Comparison of ENCODE assay signal across 8 cellular contexts in genomic region chr15:76313175-76313567, GRCh38. TPM values are rescaled to one million over a fixed set of nuclear protein-coding genes. Genes with fewer than 3 reads are reported as not detected.
DNase-seq lines count a peak whose midpoint lies in the region; ATAC-seq and TF ChIP-seq lines count a peak whose summit lies in the region.
"Not testable (repeated sequence)": the region's sequence is repeated elsewhere in the genome, so short reads cannot be mapped to it uniquely, and the experiment has no call there.
"Had no signal": no experiment of that assay in that cellular context is flagged by ENCODE, and none has a peak within 500 bp of the region (broad histone marks: within the 10 kb centered on the region; RNA-seq: fewer than 3 reads in every experiment).

No MANE protein-coding gene starts in this region.

- peak overlapping the region in 6 of 7 donors; percentile 6 to 98 (median 77) for H3K4me3 Mint-ChIP-seq in CD8-positive, alpha-beta memory T cell
- peak overlapping the region in 4 of 5 experiments; percentile 69 to 94 (median 83) for H3K4me3 Mint-ChIP-seq in brain
- H3K4me3 Mint-ChIP-seq in naive thymus-derived CD4-positive, alpha-beta T cell: peak overlapping the region in 8 of 10 donors; percentile 10 to 93 (median 87)

- peaks cover 6 to 11% of the 10 kb centered on the region in 2 donors for H3K27me3 Mint-ChIP-seq in CD8-positive, alpha-beta memory T cell
- peaks cover 17% of the 10 kb centered on the region for H3K27me3 Mint-ChIP-seq in brain
- not testable (repeated sequence) for H3K27me3 Mint-ChIP-seq in naive thymus-derived CD4-positive, alpha-beta T cell

- H3K27me3 ChIP-seq in CD8-positive, alpha-beta memory T cell (ENCODE audit: insufficient read depth, low read length, poor library complexity, severe bottlenecking); PC-3 (ENCODE audit: low read length); left ventricle myocardium inferior (ENCODE audit: low read depth); naive thymus-derived CD4-positive, alpha-beta T cell (ENCODE audit: control insufficient read depth in 2 of 2, insufficient read depth in 2 of 2, low read length in 2 of 2); skeletal muscle satellite cell (ENCODE audit: control insufficient read depth, insufficient read depth, low read length): not testable (repeated sequence)

- peaks cover 31% of the 10 kb centered on the region for H3K79me2 ChIP-seq in PC-3 (ENCODE audit: low read length)

- not testable (repeated sequence) for H3K9me2 ChIP-seq in PC-3 (replicated peaks; ENCODE audit: low read length)

- not testable (repeated sequence) for H3K4me3 ChIP-seq in CD8-positive, alpha-beta memory T cell (ENCODE audit: low read length); left ventricle myocardium inferior; naive thymus-derived CD4-positive, alpha-beta T cell (ENCODE audit: low read length); skeletal muscle satellite cell (ENCODE audit: low read length)
- peak overlapping the region; percentile 25; the same call in 1 of the 2 replicates for H3K4me3 ChIP-seq in PC-3 (ENCODE audit: low read length)

- TF ChIP-seq CTCF in PC-3 (conservative IDR thresholded peaks at IDR 0.05; ENCODE audit: low read depth, low read length); VCaP (conservative IDR thresholded peaks at IDR 0.05); brain (conservative IDR thresholded peaks at IDR 0.05); left ventricle myocardium inferior (IDR thresholded peaks at IDR 0.05; ENCODE audit: borderline replicate concordance): not testable (repeated sequence)

- H3K4me2 ChIP-seq in PC-3 (ENCODE audit: low read length) (peak overlapping the region; percentile 74), skeletal muscle satellite cell (ENCODE audit: low read length) (peak overlapping the region; percentile 28)

- not testable (repeated sequence) for H4K20me1 ChIP-seq in PC-3 (ENCODE audit: low read length)

- not testable (repeated sequence) for H3K27ac ChIP-seq in CD8-positive, alpha-beta memory T cell (ENCODE audit: low read depth, low read length); naive thymus-derived CD4-positive, alpha-beta T cell (ENCODE audit: low read depth, low read length)
- peak overlapping the region; percentile 96 for H3K27ac ChIP-seq in PC-3 (ENCODE audit: low read length)
- H3K27ac ChIP-seq in VCaP: peak overlapping the region; percentile 92
- H3K27ac ChIP-seq in left ventricle myocardium inferior (replicated peaks): peak overlapping the region; percentile 92

- CTCF ChIA-PET in CD8-positive, alpha-beta memory T cell (lab: Charles Lee); naive thymus-derived CD4-positive, alpha-beta T cell (lab: Charles Lee): not testable (repeated sequence)
- CTCF ChIA-PET in PC-3 (lab: Charles Lee): interaction anchor here (0.6 to 1.3 kb wide), 3 partner anchors 17 to 33 kb away, joined by 3 to 13 read pairs (median 3); partner anchors contain the start of gene ISL2

- H3F3A ChIP-seq in PC-3 (ENCODE audit: low read length, unreplicated experiment): peaks cover 11% of the 10 kb centered on the region

- peak overlapping the region; percentile 81 for H3K9ac ChIP-seq in PC-3 (ENCODE audit: low read length)
- not testable (repeated sequence) for H3K9ac ChIP-seq in skeletal muscle satellite cell (ENCODE audit: low read depth, low read length)

- intact Hi-C loops in PC-3 (cut with micrococcal nuclease): loop anchor here (2.0 kb wide), 1 partner anchor 24 kb away; the partner anchor contains the start of gene ISL2
- intact Hi-C loops in left ventricle myocardium inferior (cut with micrococcal nuclease); naive thymus-derived CD4-positive, alpha-beta T cell (cut with micrococcal nuclease): not testable (repeated sequence)

- ATAC-seq in PC-3; naive thymus-derived CD4-positive, alpha-beta T cell: not testable (repeated sequence)

- H3K27ac Mint-ChIP-seq in CD8-positive, alpha-beta memory T cell: peak overlapping the region in 3 of 8 donors; percentile 16 to 75 (median 72)
- H3K27ac Mint-ChIP-seq in brain: peak overlapping the region in 1 of 5 experiments; percentile 15
- peak overlapping the region in 4 of 9 donors; percentile 22 to 87 (median 42) for H3K27ac Mint-ChIP-seq in naive thymus-derived CD4-positive, alpha-beta T cell

- peaks cover 0 to 15% (median 0%) of the 10 kb centered on the region in 3 donors for H3K36me3 Mint-ChIP-seq in CD8-positive, alpha-beta memory T cell
- H3K36me3 Mint-ChIP-seq in brain: peaks cover 16% of the 10 kb centered on the region
- not testable (repeated sequence) for H3K36me3 Mint-ChIP-seq in naive thymus-derived CD4-positive, alpha-beta T cell

- not testable (repeated sequence) for H3K9me3 ChIP-seq in CD8-positive, alpha-beta memory T cell (ENCODE audit: low read length); PC-3 (ENCODE audit: low read length); left ventricle myocardium inferior (replicated peaks); naive thymus-derived CD4-positive, alpha-beta T cell (ENCODE audit: control insufficient read depth in 2 of 3, low read length in 3 of 3); skeletal muscle satellite cell (replicated peaks; ENCODE audit: low read length)

- peak overlapping the region; percentile 54; the same call in 1 of the 2 replicates for H2AFZ ChIP-seq in PC-3 (ENCODE audit: low read length)

- peaks cover 16% of the 10 kb centered on the region for H3K4me1 ChIP-seq in CD8-positive, alpha-beta memory T cell (ENCODE audit: insufficient read depth, low read length)
- peaks cover 45% of the 10 kb centered on the region for H3K4me1 ChIP-seq in PC-3 (ENCODE audit: insufficient read depth, low read length)
- peaks cover 47% of the 10 kb centered on the region for H3K4me1 ChIP-seq in left ventricle myocardium inferior
- peaks cover 7 to 12% of the 10 kb centered on the region in 2 donors for H3K4me1 ChIP-seq in naive thymus-derived CD4-positive, alpha-beta T cell (ENCODE audit: control insufficient read depth in 2 of 2, insufficient read depth in 2 of 2, low read length in 2 of 2)
- H3K4me1 ChIP-seq in skeletal muscle satellite cell (ENCODE audit: control insufficient read depth, insufficient read depth, low read length): peaks cover 16% of the 10 kb centered on the region

- peaks cover 18 to 38% (median 35%) of the 10 kb centered on the region in 3 donors for H3K4me1 Mint-ChIP-seq in CD8-positive, alpha-beta memory T cell
- H3K4me1 Mint-ChIP-seq in brain: peaks cover 29% of the 10 kb centered on the region
- peaks cover 16 to 43% (median 26%) of the 10 kb centered on the region in 7 donors for H3K4me1 Mint-ChIP-seq in naive thymus-derived CD4-positive, alpha-beta T cell

- not testable (repeated sequence) for DNase-seq in CD8-positive, alpha-beta memory T cell; PC-3; left ventricle myocardium inferior; naive thymus-derived CD4-positive, alpha-beta T cell

- not testable (repeated sequence) for H3K36me3 ChIP-seq in CD8-positive, alpha-beta memory T cell (ENCODE audit: insufficient read depth, low read length); PC-3 (ENCODE audit: low read depth, low read length); left ventricle myocardium inferior; naive thymus-derived CD4-positive, alpha-beta T cell (ENCODE audit: control insufficient read depth in 2 of 3, insufficient read depth in 3 of 3, low read length in 3 of 3); skeletal muscle satellite cell (ENCODE audit: insufficient read depth, low read length)

- POLR2A ChIA-PET in CD8-positive, alpha-beta memory T cell (lab: Charles Lee); naive thymus-derived CD4-positive, alpha-beta T cell (lab: Charles Lee): not testable (repeated sequence)
- POLR2A ChIA-PET in PC-3 (lab: Charles Lee; ENCODE audit: unreplicated experiment): interaction anchor here (0.6 kb wide), 1 partner anchor 23 kb away, joined by 8 read pairs; the partner anchor contains the start of gene ISL2

- TSS peak; percentile 64 for BruUV-seq in PC-3 (replicated peaks; lab: Mats Ljungman, UMichigan)

- not testable (repeated sequence) for H3K9me3 Mint-ChIP-seq in CD8-positive, alpha-beta memory T cell; brain; naive thymus-derived CD4-positive, alpha-beta T cell

RNA-seq across cellular contexts. Expression of gene ETFA, which starts 1.9 kb away (rescaled TPM):
- 100 to 1,000 TPM; 176 to 178 TPM for total RNA-seq in CD8-positive, alpha-beta memory T cell
- polyA plus RNA-seq in CD8-positive, alpha-beta memory T cell: 122 TPM
- total RNA-seq in PC-3 (2014; rRNA removed): 128 and 160 TPM in 2 replicates
- polyA plus RNA-seq in brain (ENCODE audit: insufficient read depth, low read depth, low replicate concordance): 87.7 TPM
- 511 TPM for total RNA-seq in left ventricle myocardium inferior
- total RNA-seq in naive thymus-derived CD4-positive, alpha-beta T cell: 100 to 1,000 TPM in 1 of 5 experiments, 10 to 100 TPM in 4; 38.3 to 102 (median 47.8) TPM
- 100 to 1,000 TPM in 1 of 2 donors, 10 to 100 TPM in 1; 99.1 to 109 TPM for polyA plus RNA-seq in naive thymus-derived CD4-positive, alpha-beta T cell
- 91.1 and 110 TPM in 2 replicates for total RNA-seq in skeletal muscle satellite cell (2012; rRNA removed)

RNA-seq across cellular contexts. Expression of gene ISL2, which starts 23.4 kb away (rescaled TPM):
- under 1 TPM; 0.15 to 0.22 TPM for total RNA-seq in CD8-positive, alpha-beta memory T cell
- polyA plus RNA-seq in CD8-positive, alpha-beta memory T cell: not detected
- total RNA-seq in PC-3 (2014; rRNA removed): 3.6 and 6.3 TPM in 2 replicates
- polyA plus RNA-seq in brain (ENCODE audit: insufficient read depth, low read depth, low replicate concordance): 4.7 TPM
- total RNA-seq in left ventricle myocardium inferior: not detected
- total RNA-seq in naive thymus-derived CD4-positive, alpha-beta T cell: under 1 TPM in 3 of 5 experiments, not detected in 2; 0.21 to 0.51 (median 0.27) TPM
- not detected for polyA plus RNA-seq in naive thymus-derived CD4-positive, alpha-beta T cell
- total RNA-seq in skeletal muscle satellite cell (2012; rRNA removed): 0.66 and 1.3 TPM in 2 replicates
- total RNA-seq: Right ventricle myocardium superior had no signal
